Comparison of ENCODE assay signal across 1 cellular context in the genomic region with DNA sequence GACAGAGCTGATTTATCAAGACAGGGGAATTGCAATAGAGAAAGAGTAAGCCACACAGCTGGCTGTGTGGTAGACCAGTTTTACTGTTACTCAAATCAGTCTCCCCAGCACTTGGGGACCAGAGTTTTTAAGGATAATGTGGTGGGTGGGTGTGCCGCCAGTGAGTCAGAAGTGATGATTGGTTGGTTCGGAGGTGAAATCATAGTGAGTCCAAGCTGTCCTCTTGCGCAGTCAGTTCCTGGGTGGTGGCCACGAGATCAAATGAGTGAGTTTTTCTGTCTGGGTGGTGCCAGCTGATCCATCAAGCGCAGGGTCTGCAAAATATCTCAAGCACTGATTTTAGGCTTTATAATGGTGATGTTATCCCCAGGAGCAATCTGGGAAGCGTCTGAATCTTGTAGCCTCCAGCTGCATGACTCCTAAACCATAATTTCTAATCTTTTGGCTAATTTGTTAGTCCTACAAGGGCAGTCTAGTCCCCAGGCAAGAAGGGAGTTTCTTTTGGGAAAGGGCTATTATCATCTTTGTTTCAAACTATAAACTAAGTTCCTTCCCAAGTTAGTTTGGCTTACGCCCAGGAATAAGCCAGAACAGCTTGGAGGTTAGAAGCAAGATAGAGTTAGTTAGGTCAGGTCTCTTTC.
TF ChIP-seq lines count a peak whose summit lies in the region.

No MANE protein-coding gene starts in this region.

TF ChIP-seq in H1, 55 proteins besides CTCF, POLR2A, EP300 and RAD21:
- TF ChIP-seq PHF8 (conservative IDR thresholded peaks at IDR 0.05; ENCODE audit: low read depth, low read length): no peak
- TF ChIP-seq HDAC6 (IDR thresholded peaks at IDR 0.05; ENCODE audit: low read depth, low read length): no peak
- TF ChIP-seq YY1 (IDR thresholded peaks at IDR 0.05; ENCODE audit: low read depth, low read length): no peak
- TF ChIP-seq POLR2AphosphoS5 (IDR thresholded peaks at IDR 0.05; ENCODE audit: low read depth, low read length): no peak
- no peak for TF ChIP-seq SP2 (IDR thresholded peaks at IDR 0.05; ENCODE audit: low read length)
- no peak for TF ChIP-seq MAX (IDR thresholded peaks at IDR 0.05)
- no peak for TF ChIP-seq CBX8 (IDR thresholded peaks at IDR 0.05; ENCODE audit: borderline replicate concordance, low read depth, low read length)
- TF ChIP-seq TCF12 (IDR thresholded peaks at IDR 0.05; ENCODE audit: low read depth, low read length): no peak
- no peak for TF ChIP-seq EGR1 (IDR thresholded peaks at IDR 0.05; ENCODE audit: borderline replicate concordance, low read depth, low read length)
- no peak for TF ChIP-seq SIN3A (conservative IDR thresholded peaks at IDR 0.05 in 1 of 2, IDR thresholded peaks at IDR 0.05 in 1 of 2; ENCODE audit: low read depth in 1 of 2, low read length in 2 of 2)
- TF ChIP-seq ZNF274 (IDR thresholded peaks at IDR 0.05; ENCODE audit: borderline replicate concordance, extremely low read depth, low read length): no peak
- TF ChIP-seq SUZ12 (IDR thresholded peaks at IDR 0.05; ENCODE audit: low read length): no peak
- no peak for TF ChIP-seq KDM5A (IDR thresholded peaks at IDR 0.05; ENCODE audit: low read length)
- no peak for TF ChIP-seq CREB1 (IDR thresholded peaks at IDR 0.05)
- no peak for TF ChIP-seq RFX5 (IDR thresholded peaks at IDR 0.05; ENCODE audit: borderline replicate concordance, low read depth, low read length)
- TF ChIP-seq SAP30 (IDR thresholded peaks at IDR 0.05; ENCODE audit: insufficient read depth, insufficient replicate concordance, low read length): no peak
- TF ChIP-seq, protein P1, sequence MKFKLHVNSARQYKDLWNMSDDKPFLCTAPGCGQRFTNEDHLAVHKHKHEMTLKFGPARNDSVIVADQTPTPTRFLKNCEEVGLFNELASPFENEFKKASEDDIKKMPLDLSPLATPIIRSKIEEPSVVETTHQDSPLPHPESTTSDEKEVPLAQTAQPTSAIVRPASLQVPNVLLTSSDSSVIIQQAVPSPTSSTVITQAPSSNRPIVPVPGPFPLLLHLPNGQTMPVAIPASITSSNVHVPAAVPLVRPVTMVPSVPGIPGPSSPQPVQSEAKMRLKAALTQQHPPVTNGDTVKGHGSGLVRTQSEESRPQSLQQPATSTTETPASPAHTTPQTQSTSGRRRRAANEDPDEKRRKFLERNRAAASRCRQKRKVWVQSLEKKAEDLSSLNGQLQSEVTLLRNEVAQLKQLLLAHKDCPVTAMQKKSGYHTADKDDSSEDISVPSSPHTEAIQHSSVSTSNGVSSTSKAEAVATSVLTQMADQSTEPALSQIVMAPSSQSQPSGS (IDR thresholded peaks at IDR 0.05; ENCODE audit: low read length): no peak
- no peak for TF ChIP-seq CHD7 (IDR thresholded peaks at IDR 0.05; ENCODE audit: insufficient replicate concordance, low read length)
